ENCODE assay signal across 13 cellular contexts in genomic region chr4:8538703-8539567, GRCh38. TPM values are rescaled to one million over a fixed set of nuclear protein-coding genes. Genes with fewer than 3 reads are reported as not detected.
DNase-seq lines count a peak whose midpoint lies in the region; ATAC-seq and TF ChIP-seq lines count a peak whose summit lies in the region.
"Had no signal": no experiment of that assay in that cellular context is flagged by ENCODE, and none has a peak within 500 bp of the region (broad histone marks: within the 10 kb centered on the region; RNA-seq: fewer than 3 reads in every experiment).

No MANE protein-coding gene starts in this region.

- DNase-seq in EH (ENCODE audit: low read depth) (peak; percentile 76), Panc1 (ENCODE audit: low read depth, low spot score) (peak; percentile 78), epithelial cell of prostate (ENCODE audit: low read depth, low spot score) (peak; percentile 84), posterior vena cava (ENCODE audit: low spot score) (peak; percentile 68), NCI-H2081 (lab: John Stamatoyannopoulos, UW) (no peak)
- DNase-seq: activated T-cell treated with anti-CD3 and anti-CD28 coated beads, Interleukin-2, amount 50 U/mL, for 24 hours had no signal

- CTCF ChIA-PET in Panc1 (lab: Charles Lee), result no interaction called here

- BruUV-seq in Panc1 (replicated peaks; lab: Mats Ljungman, UMichigan), result no TSS peak

- intact Hi-C loops in Panc1 (cut with micrococcal nuclease; ENCODE audit: unreplicated experiment), result no loop called here
- intact Hi-C loops in posterior vena cava (cut with DNase I), result no loop called here

- no peak for TF ChIP-seq CTCF in Panc1 (IDR thresholded peaks at IDR 0.05)

- no peaks in the 10 kb centered on the region; the same call in 1 of the 2 replicates for H3K4me1 ChIP-seq in Panc1 (ENCODE audit: control insufficient read depth, insufficient read depth, low read length)

- H3K4me3 ChIP-seq in Panc1 (ENCODE audit: low read depth in 2 of 2, low read length in 2 of 2), result no peak overlapping the region
- H3K4me3 ChIP-seq: heart left ventricle, right atrium auricular region had no signal

- in situ Hi-C loops in Panc1 (cut with HindIII; ENCODE audit: low pct_unique_long_range_greater_than_20kb, low sequenced_read_pairs), result no loop called here

- POLR2A ChIA-PET in Panc1 (lab: Charles Lee), result no interaction called here

- no peaks in the 10 kb centered on the region for H3K9me3 ChIP-seq in Panc1 (ENCODE audit: control insufficient read depth, insufficient read depth, low read depth, low read length)
- H3K9me3 ChIP-seq: heart left ventricle, right atrium auricular region had no signal

- H3K36me3 ChIP-seq in Panc1 (ENCODE audit: control insufficient read depth, insufficient read depth, low read length), result no peaks in the 10 kb centered on the region
- H3K36me3 ChIP-seq: heart left ventricle, right atrium auricular region had no signal

- ATAC-seq in Panc1, result peak; percentile 78
- ATAC-seq in HG03095 (IDR thresholded peaks at IDR 0.05; ENCODE audit: unreplicated experiment), result no peak
- ATAC-seq in HG03571 (IDR thresholded peaks at IDR 0.05; ENCODE audit: unreplicated experiment), result no peak
- ATAC-seq in GM18870 (IDR thresholded peaks at IDR 0.05; ENCODE audit: unreplicated experiment), result no peak

- no peak overlapping the region for H3K27ac ChIP-seq in Panc1 (ENCODE audit: low read length)
- H3K27ac ChIP-seq in epithelial cell of prostate, result peak overlapping the region; percentile 51
- H3K27ac ChIP-seq: heart left ventricle, right atrium auricular region had no signal

- no peaks in the 10 kb centered on the region for H3K27me3 ChIP-seq in Panc1 (ENCODE audit: control insufficient read depth, insufficient read depth, low read length)
- H3K27me3 ChIP-seq: heart left ventricle, right atrium auricular region had no signal

RNA-seq across cellular contexts. Expression of gene GPR78, which starts 41.3 kb away (rescaled TPM):
- not detected for total RNA-seq in Panc1 (2021; ENCODE audit: unreplicated experiment)
- polyA plus RNA-seq in Panc1 (2012; ENCODE audit: insufficient read length), result not detected
- under 1 TPM; 0.09 to 0.10 TPM for total RNA-seq in posterior vena cava
- total RNA-seq: HT-29, mononuclear cell, right atrium auricular region had no signal
- polyA plus RNA-seq: heart left ventricle had no signal

RNA-seq across cellular contexts. Expression of gene CPZ, which starts 53.6 kb away (rescaled TPM):
- total RNA-seq in Panc1 (2021; ENCODE audit: unreplicated experiment) (0.15 TPM), posterior vena cava (10 to 100 TPM in 1 of 2 donors, 1 to 10 TPM in 1; 5.3 to 15.6 TPM)
- polyA plus RNA-seq in Panc1 (2012; ENCODE audit: insufficient read length), result 0.17 TPM
- total RNA-seq: HT-29, mononuclear cell had no signal

Comparison
In these comparisons a context has a peak if more than half of its experiments do, and no peak if none do; other contexts are left out.
1. DNase-seq: peak in EH (single experiment), Panc1 (single experiment), epithelial cell of prostate (single experiment) and posterior vena cava (single experiment); none in NCI-H2081 (0 of 2).